10 cellular contexts compared by ENCODE assay signal in the genomic region with DNA sequence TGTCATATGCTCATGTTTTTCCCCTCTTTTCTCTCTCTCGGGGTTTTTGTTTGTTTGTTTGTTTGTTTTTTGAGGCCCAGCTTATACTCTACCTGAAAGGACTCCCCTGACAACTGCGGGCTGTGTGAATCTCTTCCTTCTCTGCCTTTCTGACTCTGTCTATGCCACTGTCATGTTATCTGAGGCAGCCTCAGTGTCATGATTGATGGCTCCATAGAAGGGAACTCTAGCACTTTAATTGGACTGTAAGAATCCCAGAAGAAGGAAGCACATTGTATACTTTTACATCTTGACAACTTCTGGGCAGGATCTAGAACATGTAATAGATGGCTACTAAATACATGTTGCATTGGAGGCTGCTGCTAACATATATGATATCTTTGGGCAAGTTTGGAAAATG. TPM values are rescaled to one million over a fixed set of nuclear protein-coding genes. Genes with fewer than 3 reads are reported as not detected.
"Had no signal": no experiment of that assay in that cellular context is flagged by ENCODE, and none has a peak within 500 bp of the region (broad histone marks: within the 10 kb centered on the region; RNA-seq: fewer than 3 reads in every experiment).

No MANE protein-coding gene starts in this region.

- H3K4me1 Mint-ChIP-seq: IgD-negative memory B cell had no signal

- H3K9ac ChIP-seq: GM23248 had no signal

- FAIRE-seq: HepG2 had no signal

- H3K36me3 ChIP-seq: HAP-1 had no signal

- H3K4me3 ChIP-seq: GM23248, HAP-1 had no signal

- H3K27ac ChIP-seq: GM23248, HL-60 had no signal

- H3K27ac Mint-ChIP-seq: IgD-negative memory B cell had no signal

- H3K4me3 Mint-ChIP-seq: IgD-negative memory B cell had no signal

- DNase-seq: GM23248, GOT3, H7, KG1 had no signal

- H2AFZ ChIP-seq: GM23248 had no signal

- ATAC-seq: HCT116, HepG2 had no signal

- H3K36me3 Mint-ChIP-seq: IgD-negative memory B cell had no signal

- H3K4me1 ChIP-seq: HAP-1 had no signal

RNA-seq across cellular contexts. Expression of gene AKR1B15, which starts 25.4 kb away (rescaled TPM):
- total RNA-seq: GM23248, H7, HT1080 had no signal
- polyA plus RNA-seq: GM23248, HepG2, IgD-negative memory B cell had no signal

RNA-seq across cellular contexts. Expression of gene AKR1B10, which starts 47.0 kb away (rescaled TPM):
- total RNA-seq: GM23248, H7 had no signal
- polyA plus RNA-seq: IgD-negative memory B cell had no signal
